Comparison of ENCODE assay signal across 7 cellular contexts in genomic region chr1:243275316-243275715, GRCh38.
"Had no signal": no experiment of that assay in that cellular context is flagged by ENCODE, and none has a peak within 500 bp of the region (broad histone marks: within the 10 kb centered on the region; RNA-seq: fewer than 3 reads in every experiment).

No MANE protein-coding gene starts in this region.

- DNase-seq: GM23248, GOT3, H7, HFFc6, IMR-90 had no signal

- H3K4me3 Mint-ChIP-seq: HFFc6 had no signal

- H3K27ac Mint-ChIP-seq: HFFc6 had no signal

- FAIRE-seq: K562 had no signal

- H3K9me3 Mint-ChIP-seq: HFFc6 had no signal

- ATAC-seq: HCT116, K562 had no signal
